ENCODE assay signal across 8 cellular contexts in genomic region chr19:1406818-1407661, GRCh38. TPM values are rescaled to one million over a fixed set of nuclear protein-coding genes. Genes with fewer than 3 reads are reported as not detected.
DNase-seq lines count a peak whose midpoint lies in the region; ATAC-seq, FAIRE-seq and TF ChIP-seq lines count a peak whose summit lies in the region.

Gene DAZAP1, plus strand, starts transcription at chr19:1407586. Its CDS starts 188 bp downstream, at chr19:1407774.

- H3K36me3 ChIP-seq in ACC112 (ENCODE audit: insufficient read depth, low read length) (no peaks in the 10 kb centered on the region), breast epithelium (no peaks in the 10 kb centered on the region), small intestine (ENCODE audit: control insufficient read depth in 2 of 2, insufficient read depth in 2 of 2, low read length in 2 of 2) (no peaks in the 10 kb centered on the region)

- H3K27ac ChIP-seq in ACC112 (ENCODE audit: low read depth, low read length), result peak within 1 kb of the TSS; percentile 88
- peak within 1 kb of the TSS; percentile 99 for H3K27ac ChIP-seq in VCaP
- H3K27ac ChIP-seq in breast epithelium, result peak within 1 kb of the TSS; percentile 94 to 98
- peak within 1 kb of the TSS; percentile 66 to 93 for H3K27ac ChIP-seq in small intestine (ENCODE audit: low read depth in 1 of 2, low read length in 1 of 2)

- no peaks in the 10 kb centered on the region for H3K27me3 ChIP-seq in ACC112 (ENCODE audit: insufficient read depth, low read length)
- H3K27me3 ChIP-seq in breast epithelium, result no peaks in the 10 kb centered on the region
- no peaks in the 10 kb centered on the region for H3K27me3 ChIP-seq in small intestine (ENCODE audit: control insufficient read depth in 2 of 2, insufficient read depth in 2 of 2, low read length in 2 of 2)

- H3K4me1 ChIP-seq in ACC112 (ENCODE audit: control insufficient read depth, insufficient read depth, low read length, unreplicated experiment) (peaks cover 28% of the 10 kb centered on the region), breast epithelium (peaks cover 30 to 35% of the 10 kb centered on the region in 2 donors), small intestine (ENCODE audit: control insufficient read depth in 2 of 2, insufficient read depth in 1 of 2, low read depth in 1 of 2, low read length in 1 of 2) (peaks cover 9 to 16% of the 10 kb centered on the region in 2 donors)

- 0 to 1% (median 0%) methylated on average over 46 to 103 of the region's 103 CpGs for WGBS in small intestine, 3 donors

- no peak for TF ChIP-seq POLR2A in breast epithelium (IDR thresholded peaks at IDR 0.05)

- H3K4me3 ChIP-seq in ACC112 (ENCODE audit: low read depth, low read length) (peak within 1 kb of the TSS; percentile 96), breast epithelium (peak within 1 kb of the TSS; percentile 98 to 100 (median 100)), small intestine (ENCODE audit: low read depth in 1 of 2, low read length in 2 of 2) (peak within 1 kb of the TSS; percentile 99)

- H3K9me3 ChIP-seq in breast epithelium (no peaks in the 10 kb centered on the region), small intestine (ENCODE audit: control insufficient read depth, low read depth) (no peaks in the 10 kb centered on the region)

- H2AFZ ChIP-seq in ACC112 (ENCODE audit: low read length, unreplicated experiment), result peak within 1 kb of the TSS; percentile 40

- no peak for FAIRE-seq in small intestine (lab: Jason Lieb, UNC)

- H3K79me2 ChIP-seq in ACC112 (ENCODE audit: control insufficient read depth, insufficient read depth, low read length, unreplicated experiment), result peaks cover 43% of the 10 kb centered on the region

- intact Hi-C loops in breast epithelium (cut with DNase I; ENCODE audit: low total_unique reads), result loop anchor here (10.0 kb wide), 1 partner anchor 132 kb away; the partner anchor contains the start of gene FAM174C

- ATAC-seq in GM18867 (IDR thresholded peaks at IDR 0.05; ENCODE audit: unreplicated experiment) (peak; percentile 73), HG03108 (IDR thresholded peaks at IDR 0.05; ENCODE audit: unreplicated experiment) (peak; percentile 76)

- TF ChIP-seq CTCF in VCaP (conservative IDR thresholded peaks at IDR 0.05) (peak; percentile 63), breast epithelium (IDR thresholded peaks at IDR 0.05) (peak; percentile 5 to 54 (median 38))

- DNase-seq in NCI-H2196 (lab: John Stamatoyannopoulos, UW; ENCODE audit: unreplicated experiment), result peak; percentile 100
- peak; percentile 99 to 100 for DNase-seq in breast epithelium (ENCODE audit: low spot score in 2 of 2)
- peak; percentile 97 for DNase-seq in iPS-NIHi11 (ENCODE audit: low spot score)
- peak; percentile 99 for DNase-seq in small intestine

RNA-seq across cellular contexts. Expression of gene DAZAP1, which starts in this region (rescaled TPM):
- total RNA-seq in breast epithelium, result 10 to 100 TPM; 35.8 to 50.9 (median 48.8) TPM
- 100 to 1,000 TPM in 1 of 3 donors, 10 to 100 TPM in 2; 60.2 to 124 (median 68.9) TPM for polyA plus RNA-seq in small intestine

Comparison
In these comparisons a context has a peak if more than half of its experiments do, and no peak if none do; other contexts are left out.
1. Peak in every context shown above with its lines: DNase-seq, ATAC-seq, H3K4me3 ChIP-seq and H3K27ac ChIP-seq.